Comparison of ENCODE assay signal across 16 cellular contexts in the genomic region with DNA sequence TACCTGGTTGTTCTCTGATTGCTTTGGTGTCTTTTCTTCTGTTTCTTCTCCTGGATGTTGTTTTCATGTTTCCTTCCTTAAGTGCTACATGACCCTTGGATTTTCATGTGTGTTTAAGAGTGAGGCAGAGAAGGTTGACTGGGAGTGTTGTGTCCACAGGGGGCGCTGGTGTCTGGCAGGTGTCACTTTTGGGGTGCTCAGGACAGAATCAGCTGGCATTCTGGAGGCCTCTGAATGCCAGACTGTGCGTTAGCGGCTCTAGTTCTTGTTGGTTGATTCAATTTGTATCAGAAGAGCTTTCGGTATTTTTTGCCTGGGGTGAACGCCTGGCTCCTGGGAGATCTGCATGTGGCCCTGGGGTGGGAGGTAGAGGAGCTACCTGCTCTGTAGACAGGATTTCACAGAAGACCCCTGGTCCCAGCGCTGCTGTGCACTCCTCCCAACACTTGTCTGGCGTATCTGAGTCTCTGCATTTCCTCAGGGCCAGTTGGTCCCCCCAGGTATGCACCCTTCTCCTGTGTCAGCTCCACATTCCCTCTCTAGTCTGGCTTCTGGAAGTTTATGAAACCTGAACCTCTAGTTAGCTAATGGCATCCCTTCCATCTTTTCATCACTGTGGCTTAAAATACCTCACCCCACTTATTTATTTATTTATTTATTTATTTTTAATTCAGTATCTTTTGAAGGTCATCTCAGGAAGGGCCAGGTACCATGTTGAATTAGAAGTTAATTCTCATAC. TPM values are rescaled to one million over a fixed set of nuclear protein-coding genes. Genes with fewer than 3 reads are reported as not detected.
A peak's percentile ranks its signal among the peaks of the same experiment; 100 is the strongest.
DNase-seq lines count a peak whose midpoint lies in the region; ATAC-seq and TF ChIP-seq lines count a peak whose summit lies in the region.
"Had no signal": no experiment of that assay in that cellular context is flagged by ENCODE, and none has a peak within 500 bp of the region (broad histone marks: within the 10 kb centered on the region; RNA-seq: fewer than 3 reads in every experiment).

No MANE protein-coding gene starts in this region.

- no peaks in the 10 kb centered on the region for H3K36me3 ChIP-seq in OCI-LY7 (ENCODE audit: insufficient read depth, low read length)
- no peaks in the 10 kb centered on the region for H3K36me3 ChIP-seq in vagina

- WGBS in lower leg skin, 2 donors: 80 to 86% methylated on average over 7 of the region's 7 CpGs

- peak; percentile 62 for TF ChIP-seq CTCF in OCI-LY7 (conservative IDR thresholded peaks at IDR 0.05; ENCODE audit: low read length)
- peak; percentile 26 for TF ChIP-seq CTCF in fibroblast of mammary gland (conservative IDR thresholded peaks at IDR 0.05; ENCODE audit: control insufficient read depth, insufficient read depth, low read depth, low read length)
- TF ChIP-seq CTCF in vagina (IDR thresholded peaks at IDR 0.05): no peak
- TF ChIP-seq CTCF in lower leg skin (IDR thresholded peaks at IDR 0.05): no peak

- H3K27ac Mint-ChIP-seq in stimulated activated naive CD8-positive, alpha-beta T cell treated with anti-CD3 and anti-CD28 coated beads, Interleukin-15, amount 100 ng/mL, for 72 hours: no peak overlapping the region

- H3K27me3 ChIP-seq in vagina: no peaks in the 10 kb centered on the region

- no peaks in the 10 kb centered on the region for H3K9me3 ChIP-seq in OCI-LY7 (ENCODE audit: low read length)
- H3K9me3 ChIP-seq in vagina: no peaks in the 10 kb centered on the region

- H3K27me3 Mint-ChIP-seq in stimulated activated naive CD8-positive, alpha-beta T cell treated with anti-CD3 and anti-CD28 coated beads, Interleukin-15, amount 100 ng/mL, for 72 hours: peaks cover 59% of the 10 kb centered on the region

- H3K4me1 Mint-ChIP-seq in stimulated activated naive CD8-positive, alpha-beta T cell treated with anti-CD3 and anti-CD28 coated beads, Interleukin-15, amount 100 ng/mL, for 72 hours: no peaks in the 10 kb centered on the region

- H3K4me3 Mint-ChIP-seq in stimulated activated naive CD8-positive, alpha-beta T cell treated with anti-CD3 and anti-CD28 coated beads, Interleukin-15, amount 100 ng/mL, for 72 hours: no peak overlapping the region

- BruUV-seq in OCI-LY7 (replicated peaks; lab: Mats Ljungman, UMichigan): no TSS peak

- H3K9me3 Mint-ChIP-seq in stimulated activated naive CD8-positive, alpha-beta T cell treated with anti-CD3 and anti-CD28 coated beads, Interleukin-15, amount 100 ng/mL, for 72 hours: no peaks in the 10 kb centered on the region

- H3K4me1 ChIP-seq in OCI-LY7 (ENCODE audit: insufficient read depth, low read length, poor library complexity, severe bottlenecking) (no peaks in the 10 kb centered on the region), vagina (peaks cover 66% of the 10 kb centered on the region)

- H2AFZ ChIP-seq in OCI-LY7 (ENCODE audit: low read length): no peak overlapping the region

- POLR2A ChIA-PET in OCI-LY7 (lab: Charles Lee): no interaction called here

- peak; percentile 14 for DNase-seq in stimulated activated naive CD8-positive, alpha-beta T cell treated with anti-CD3 and anti-CD28 coated beads, Interleukin-15, Interleukin-2, amounts not matched to agents 100 U/mL and 50 U/mL, for 24 hours
- no peak for DNase-seq in stimulated activated naive CD8-positive, alpha-beta T cell treated with anti-CD3 and anti-CD28 coated beads, Interleukin-15, amount 100 ng/mL, for 72 hours
- DNase-seq in OCI-LY7 (ENCODE audit: low spot score) (no peak), fibroblast of mammary gland (ENCODE audit: low read depth) (no peak), vagina (ENCODE audit: extremely low spot score in 2 of 2) (peak in 1 of 2 donors; percentile 20), lower leg skin (ENCODE audit: low spot score in 2 of 2) (no peak), NCI-H2107 treated with DMSO at 0.1 percent for 48 hours (lab: John Stamatoyannopoulos, UW; ENCODE audit: unreplicated experiment) (no peak)
- DNase-seq: activated CD8-positive, alpha-beta memory T cell treated with anti-CD3 and anti-CD28 coated beads for 24 hours; activated naive CD4-positive, alpha-beta T cell treated with Interleukin-2 at 50 U/mL for 16 hours; EL; KBM-7; NCI-H2029 treated with DMSO at 0.1 percent for 48 hours; stimulated activated CD4-positive, alpha-beta T cell treated with anti-CD3 and anti-CD28 coated beads, Interleukin-4, amount 100 ng/mL, for 4 hours; stimulated activated naive CD4-positive, alpha-beta T cell treated with Interleukin-2 at 50 U/mL for 16 hours had no signal

- H3K27ac ChIP-seq in OCI-LY7 (ENCODE audit: low read depth, low read length, poor library complexity, severe bottlenecking) (no peak overlapping the region), vagina (peak overlapping the region; percentile 38)
- H3K27ac ChIP-seq: coronary artery had no signal

- H4K20me1 ChIP-seq in OCI-LY7 (ENCODE audit: insufficient read depth, low read length): no peaks in the 10 kb centered on the region

- intact Hi-C loops in OCI-LY7 (cut with micrococcal nuclease; ENCODE audit: unreplicated experiment): no loop called here
- intact Hi-C loops in vagina (cut with DNase I): no loop called here
- intact Hi-C loops in lower leg skin (cut with DNase I; ENCODE audit: low total_unique reads): no loop called here

- ATAC-seq in stimulated activated naive CD8-positive, alpha-beta T cell treated with anti-CD3 and anti-CD28 coated beads, Interleukin-15, Interleukin-2, amounts not matched to agents 100 U/mL and 50 U/mL, for 24 hours: no peak
- no peak for ATAC-seq in stimulated activated naive CD8-positive, alpha-beta T cell treated with anti-CD3 and anti-CD28 coated beads, Interleukin-15, amount 100 ng/mL, for 72 hours
- no peak for ATAC-seq in GM21360 (IDR thresholded peaks at IDR 0.05; ENCODE audit: unreplicated experiment)

- no peaks in the 10 kb centered on the region for H3K79me2 ChIP-seq in OCI-LY7 (ENCODE audit: insufficient read depth, low read depth, low read length)

- TF ChIP-seq POLR2A in vagina (IDR thresholded peaks at IDR 0.05): no peak
- no peak for TF ChIP-seq POLR2A in lower leg skin (IDR thresholded peaks at IDR 0.05)

- CTCF ChIA-PET in OCI-LY7 (lab: Charles Lee; ENCODE audit: unreplicated experiment): no interaction called here

- H3K4me3 ChIP-seq in OCI-LY7 (ENCODE audit: low read depth, low read length, poor library complexity, severe bottlenecking): no peak overlapping the region
- H3K4me3 ChIP-seq in fibroblast of mammary gland (ENCODE audit: control insufficient read depth, low read depth, low read length): no peak overlapping the region
- no peak overlapping the region for H3K4me3 ChIP-seq in vagina
- H3K4me3 ChIP-seq in lower leg skin (ENCODE audit: low read depth, poor library complexity, severe bottlenecking): no peak overlapping the region
- H3K4me3 ChIP-seq: coronary artery had no signal

- no peaks in the 10 kb centered on the region for H3K9me2 ChIP-seq in OCI-LY7 (ENCODE audit: insufficient read depth, low read length)

- H3K4me2 ChIP-seq in OCI-LY7 (ENCODE audit: low read length): no peak overlapping the region

RNA-seq across cellular contexts. Expression of a gene that starts 1.1 kb away (rescaled TPM):
- total RNA-seq in OCI-LY7 (2014; rRNA removed; shearing (Covaris generic)): 3.5 TPM in 2 replicates
- total RNA-seq in OCI-LY7 (2022) (7.3 and 8.4 TPM in 2 replicates), vagina (35.4 TPM), lower leg skin (10 to 100 TPM in 1 of 4 donors, 1 to 10 TPM in 3; 2.4 to 12.2 (median 4.0) TPM)

Comparison
In these comparisons a context has a peak if more than half of its experiments do, and no peak if none do; other contexts are left out.
1. CTCF ChIP-seq: peak in OCI-LY7 (single experiment) and fibroblast of mammary gland (single experiment); none in vagina (0 of 3) and lower leg skin (0 of 3).